In genomic region chr19:30034321-30034720, GRCh38 we compare ENCODE assay signal across 8 cellular contexts.
"Had no signal": no experiment of that assay in that cellular context is flagged by ENCODE, and none has a peak within 500 bp of the region (broad histone marks: within the 10 kb centered on the region; RNA-seq: fewer than 3 reads in every experiment).

No MANE protein-coding gene starts in this region.

- H3K4me3 ChIP-seq: GM12878 had no signal

- ATAC-seq: GM12878 had no signal

- FAIRE-seq: G401.6, GM12878, GM12891, GM12892, GM18507, GM19239 had no signal

- DNase-seq: GDM1, GF-D8 had no signal
